Comparison of ENCODE assay signal across 17 cellular contexts in the genomic region with DNA sequence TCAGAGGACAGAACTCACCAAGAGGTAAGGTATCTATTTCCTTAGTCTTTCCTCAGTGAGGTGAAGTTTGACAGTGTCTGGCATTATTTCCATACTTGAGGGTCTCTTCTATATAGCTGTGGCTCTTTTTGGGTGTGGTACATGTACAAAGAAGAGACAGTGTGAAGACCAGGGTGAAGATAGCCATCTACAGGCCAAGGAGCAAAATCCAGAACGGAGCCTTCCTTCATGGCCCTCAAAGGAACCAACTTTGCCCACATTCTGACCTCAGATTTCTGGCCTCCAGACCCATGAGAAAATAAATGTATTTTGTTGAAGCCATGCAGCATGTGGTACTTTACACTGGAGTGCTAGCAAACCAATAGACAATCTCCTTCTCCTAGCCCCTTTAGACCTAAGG.
A peak's percentile ranks its signal among the peaks of the same experiment; 100 is the strongest.
DNase-seq lines count a peak whose midpoint lies in the region; ATAC-seq, FAIRE-seq and TF ChIP-seq lines count a peak whose summit lies in the region.
"Had no signal": no experiment of that assay in that cellular context is flagged by ENCODE, and none has a peak within 500 bp of the region (broad histone marks: within the 10 kb centered on the region; RNA-seq: fewer than 3 reads in every experiment).

No MANE protein-coding gene starts in this region.

- H4K20me1 ChIP-seq in SU-DHL-6 (ENCODE audit: low read depth, low read length), result no peaks in the 10 kb centered on the region
- H4K20me1 ChIP-seq: BLaER1 had no signal

- no peak overlapping the region for H3K27ac ChIP-seq in CD8-positive, alpha-beta T cell (ENCODE audit: low read depth, low read length)
- no peak overlapping the region for H3K27ac ChIP-seq in SU-DHL-6 (ENCODE audit: low read depth, low read length)
- H3K27ac ChIP-seq in naive thymus-derived CD4-positive, alpha-beta T cell (ENCODE audit: low read depth, low read length), result peak overlapping the region; percentile 2
- no peak overlapping the region for H3K27ac ChIP-seq in kidney (ENCODE audit: low read depth in 2 of 2, low read length in 2 of 2)
- H3K27ac ChIP-seq: BLaER1, GM23248 had no signal

- CTCF ChIA-PET in CD8-positive, alpha-beta T cell (lab: Charles Lee), result no interaction called here
- CTCF ChIA-PET in naive thymus-derived CD4-positive, alpha-beta T cell (lab: Charles Lee), result no interaction called here

- POLR2A ChIA-PET in CD8-positive, alpha-beta T cell (lab: Charles Lee), result no interaction called here
- POLR2A ChIA-PET in naive thymus-derived CD4-positive, alpha-beta T cell (lab: Charles Lee), result interaction anchor here (0.7 kb wide), 1 partner anchor 9 kb away, joined by 3 read pairs; no protein-coding TSS in a partner anchor

- intact Hi-C loops in CD8-positive, alpha-beta T cell (cut with DNase I, micrococcal nuclease), result no loop called here
- intact Hi-C loops in naive thymus-derived CD4-positive, alpha-beta T cell (cut with micrococcal nuclease), result loop anchor here in 1 of 2 donors (1.0 kb wide), 1 partner anchor 7 kb away; no protein-coding TSS in a partner anchor
- intact Hi-C loops in kidney (cut with DNase I), result no loop called here

- no peak for FAIRE-seq in kidney (lab: Jason Lieb, UNC)
- FAIRE-seq: GM18507 had no signal

- no peaks in the 10 kb centered on the region for H3K27me3 Mint-ChIP-seq in CD8-positive, alpha-beta T cell (ENCODE audit: low read depth)
- H3K27me3 Mint-ChIP-seq in naive thymus-derived CD4-positive, alpha-beta T cell, result no peaks in the 10 kb centered on the region

- no peaks in the 10 kb centered on the region for H3K36me3 Mint-ChIP-seq in CD8-positive, alpha-beta T cell
- H3K36me3 Mint-ChIP-seq in naive thymus-derived CD4-positive, alpha-beta T cell, result peaks cover 0 to 10% (median 3%) of the 10 kb centered on the region in 5 donors

- H3K27ac Mint-ChIP-seq in CD8-positive, alpha-beta T cell, result peak overlapping the region; percentile 38
- peak overlapping the region in 7 of 9 donors; percentile 3 to 84 (median 69) for H3K27ac Mint-ChIP-seq in naive thymus-derived CD4-positive, alpha-beta T cell

- no peaks in the 10 kb centered on the region for H3K9me3 ChIP-seq in CD8-positive, alpha-beta T cell (ENCODE audit: low read length)
- H3K9me3 ChIP-seq in SU-DHL-6 (ENCODE audit: insufficient read depth, low read length), result no peaks in the 10 kb centered on the region
- no peaks in the 10 kb centered on the region for H3K9me3 ChIP-seq in naive thymus-derived CD4-positive, alpha-beta T cell (ENCODE audit: control insufficient read depth in 2 of 3, low read length in 3 of 3)
- no peaks in the 10 kb centered on the region for H3K9me3 ChIP-seq in kidney (ENCODE audit: control insufficient read depth in 1 of 2, low read length in 2 of 2)
- H3K9me3 ChIP-seq: BLaER1 had no signal

- no peak overlapping the region for H3K9ac ChIP-seq in SU-DHL-6 (ENCODE audit: low read length)
- H3K9ac ChIP-seq in kidney (ENCODE audit: low read length in 2 of 2), result no peak overlapping the region
- H3K9ac ChIP-seq: BLaER1, GM23248 had no signal

- H3K79me2 ChIP-seq in SU-DHL-6 (ENCODE audit: insufficient read depth, low read length), result no peaks in the 10 kb centered on the region

- H3K9me3 Mint-ChIP-seq in CD8-positive, alpha-beta T cell, result no peaks in the 10 kb centered on the region
- peaks cover 0 to 6% (median 0%) of the 10 kb centered on the region in 11 donors for H3K9me3 Mint-ChIP-seq in naive thymus-derived CD4-positive, alpha-beta T cell

- H3K36me3 ChIP-seq in CD8-positive, alpha-beta T cell (ENCODE audit: insufficient read depth, low read length), result no peaks in the 10 kb centered on the region
- H3K36me3 ChIP-seq in SU-DHL-6 (ENCODE audit: low read length), result no peaks in the 10 kb centered on the region
- no peaks in the 10 kb centered on the region for H3K36me3 ChIP-seq in naive thymus-derived CD4-positive, alpha-beta T cell (ENCODE audit: control insufficient read depth in 2 of 3, insufficient read depth in 3 of 3, low read length in 3 of 3)
- no peaks in the 10 kb centered on the region for H3K36me3 ChIP-seq in kidney (ENCODE audit: control insufficient read depth in 1 of 2, insufficient read depth in 2 of 2, low read length in 2 of 2)
- H3K36me3 ChIP-seq: BLaER1 had no signal

- peaks cover 19% of the 10 kb centered on the region for H3K4me1 ChIP-seq in CD8-positive, alpha-beta T cell (ENCODE audit: insufficient read depth, low read length)
- peaks cover 0 to 14% of the 10 kb centered on the region in 2 donors for H3K4me1 ChIP-seq in naive thymus-derived CD4-positive, alpha-beta T cell (ENCODE audit: control insufficient read depth in 2 of 2, insufficient read depth in 2 of 2, low read length in 2 of 2)
- no peaks in the 10 kb centered on the region for H3K4me1 ChIP-seq in kidney (ENCODE audit: control insufficient read depth in 1 of 2, insufficient read depth in 1 of 2, low read depth in 1 of 2, low read length in 2 of 2)
- H3K4me1 ChIP-seq: BLaER1 had no signal

- no peak overlapping the region for H3K4me3 ChIP-seq in CD8-positive, alpha-beta T cell (ENCODE audit: low read depth, low read length)
- no peak overlapping the region for H3K4me3 ChIP-seq in SU-DHL-6 (ENCODE audit: insufficient read depth, low read length, poor library complexity, severe bottlenecking)
- no peak overlapping the region for H3K4me3 ChIP-seq in naive thymus-derived CD4-positive, alpha-beta T cell (ENCODE audit: low read length)
- H3K4me3 ChIP-seq in kidney (ENCODE audit: low read length in 2 of 2), result no peak overlapping the region
- H3K4me3 ChIP-seq: BLaER1, GM23248 had no signal

- H3K27me3 ChIP-seq in CD8-positive, alpha-beta T cell (ENCODE audit: insufficient read depth, low read length), result no peaks in the 10 kb centered on the region
- no peaks in the 10 kb centered on the region for H3K27me3 ChIP-seq in SU-DHL-6 (ENCODE audit: low read length)
- H3K27me3 ChIP-seq in naive thymus-derived CD4-positive, alpha-beta T cell (ENCODE audit: control insufficient read depth in 2 of 2, insufficient read depth in 2 of 2, low read length in 2 of 2), result no peaks in the 10 kb centered on the region
- H3K27me3 ChIP-seq: BLaER1 had no signal

- no peak for ATAC-seq in CD8-positive, alpha-beta T cell
- ATAC-seq in naive thymus-derived CD4-positive, alpha-beta T cell, result no peak
- no peak for ATAC-seq in GM21515 (IDR thresholded peaks at IDR 0.05; ENCODE audit: unreplicated experiment)
- ATAC-seq: Panc1 had no signal

- no peak for TF ChIP-seq CTCF in CD8-positive, alpha-beta T cell (IDR thresholded peaks at IDR 0.05)
- TF ChIP-seq CTCF in SU-DHL-6 (IDR thresholded peaks at IDR 0.05; ENCODE audit: insufficient read depth, low read length, poor library complexity, severe bottlenecking), result no peak
- no peak for TF ChIP-seq CTCF in kidney (IDR thresholded peaks at IDR 0.05; ENCODE audit: borderline replicate concordance, extremely low read depth, insufficient read depth)

- H3F3A ChIP-seq in SU-DHL-6 (ENCODE audit: insufficient read depth), result no peaks in the 10 kb centered on the region

- no peak overlapping the region for H3K4me2 ChIP-seq in SU-DHL-6 (ENCODE audit: low read depth, low read length, poor library complexity, severe bottlenecking)
- H3K4me2 ChIP-seq: BLaER1 had no signal

- H3K4me3 Mint-ChIP-seq in CD8-positive, alpha-beta T cell, result no peak overlapping the region
- H3K4me3 Mint-ChIP-seq in naive thymus-derived CD4-positive, alpha-beta T cell, result peak overlapping the region in 4 of 10 donors; percentile 34 to 52 (median 48)

- peak overlapping the region; percentile 69 for H2AFZ ChIP-seq in SU-DHL-6 (ENCODE audit: low read depth, low read length, severe bottlenecking)
- H2AFZ ChIP-seq: GM23248 had no signal

- no peak for DNase-seq in CD8-positive, alpha-beta T cell
- DNase-seq in NAMALWA (ENCODE audit: low spot score), result peak; percentile 10
- DNase-seq in naive thymus-derived CD4-positive, alpha-beta T cell, result no peak
- no peak for DNase-seq in DMS79 treated with DMSO at 0.1 percent for 48 hours (lab: John Stamatoyannopoulos, UW)
- DNase-seq in kidney, result no peak
- DNase-seq: GM23248, KG1, NCI-H1092, NCI-H1694, NCI-H2107, NCI-H69, Right ventricle myocardium superior had no signal

- no peaks in the 10 kb centered on the region for H3K9me2 ChIP-seq in SU-DHL-6 (replicated peaks; ENCODE audit: insufficient read depth, low read length)

- peaks cover 23% of the 10 kb centered on the region for H3K4me1 Mint-ChIP-seq in CD8-positive, alpha-beta T cell (ENCODE audit: low read depth)
- H3K4me1 Mint-ChIP-seq in naive thymus-derived CD4-positive, alpha-beta T cell, result peaks cover 11 to 66% (median 44%) of the 10 kb centered on the region in 7 donors
